Comparison of ENCODE assay signal across 16 cellular contexts in genomic region chr4:184812181-184812542, GRCh38. TPM values are rescaled to one million over a fixed set of nuclear protein-coding genes. Genes with fewer than 3 reads are reported as not detected.
DNase-seq lines count a peak whose midpoint lies in the region; ATAC-seq and TF ChIP-seq lines count a peak whose summit lies in the region.
"Had no signal": no experiment of that assay in that cellular context is flagged by ENCODE, and none has a peak within 500 bp of the region (broad histone marks: within the 10 kb centered on the region; RNA-seq: fewer than 3 reads in every experiment).

No MANE protein-coding gene starts in this region.

- H3K4me1 ChIP-seq in breast epithelium (peaks cover 7 to 13% of the 10 kb centered on the region in 2 donors), neutrophil (ENCODE audit: control insufficient read depth in 1 of 2, insufficient read depth in 1 of 2, low read depth in 1 of 2, low read length in 1 of 2) (peaks cover 98% of the 10 kb centered on the region in 2 experiments)

- H3K27ac ChIP-seq in HL-60 (replicated peaks) = peak overlapping the region; percentile 40; the same call in 1 of the 2 replicates
- H3K27ac ChIP-seq in breast epithelium = peak overlapping the region; percentile 84 to 90
- peak overlapping the region; percentile 96 for H3K27ac ChIP-seq in neutrophil
- H3K27ac ChIP-seq in substantia nigra (ENCODE audit: low read depth, low read length, poor library complexity, severe bottlenecking) = peak overlapping the region; percentile 49
- H3K27ac ChIP-seq: GM23248, neural progenitor cell had no signal

- ATAC-seq in GM19035 (IDR thresholded peaks at IDR 0.05; ENCODE audit: unreplicated experiment) (no peak), GM18867 (IDR thresholded peaks at IDR 0.05; ENCODE audit: unreplicated experiment) (no peak)
- ATAC-seq: activated CD4-positive, alpha-beta T cell treated with anti-CD3 and anti-CD28 coated beads for 36 hours; activated T-helper 17 cell treated with anti-CD3 and anti-CD28 coated beads, Interleukin-2, amount 50 U/mL, for 72 hours had no signal

- H3K4me3 ChIP-seq in HL-60 (replicated peaks; ENCODE audit: insufficient read depth, low read length) (no peak overlapping the region), breast epithelium (no peak overlapping the region), neutrophil (ENCODE audit: low read depth in 1 of 2, low read length in 1 of 2) (peak overlapping the region; percentile 78 to 97)
- H3K4me3 ChIP-seq: GM23248, neural progenitor cell had no signal

- intact Hi-C loops in breast epithelium (cut with DNase I; ENCODE audit: low total_unique reads) = loop anchor here (10.0 kb wide), 1 partner anchor 67 kb away; no protein-coding TSS in a partner anchor

- H3K36me3 ChIP-seq in breast epithelium = no peaks in the 10 kb centered on the region
- peaks cover 67% of the 10 kb centered on the region for H3K36me3 ChIP-seq in neutrophil
- H3K36me3 ChIP-seq: neural progenitor cell had no signal

- H3K9me3 ChIP-seq in breast epithelium (no peaks in the 10 kb centered on the region), neutrophil (no peaks in the 10 kb centered on the region)

- DNase-seq in HL-60 (ENCODE audit: low read depth in 1 of 2, low spot score in 1 of 2) (no peak), breast epithelium (ENCODE audit: low spot score in 2 of 2) (no peak), substantia nigra (lab: John Stamatoyannopoulos, UW) (no peak), cerebellar cortex (ENCODE audit: low spot score) (no peak), NCI-H1417 treated with DMSO at 0.1 percent for 48 hours (lab: John Stamatoyannopoulos, UW) (no peak)
- DNase-seq: activated CD4-positive, alpha-beta T cell treated with anti-CD3 and anti-CD28 coated beads for 36 hours; central memory CD4-positive, alpha-beta T cell; effector CD8-positive, alpha-beta T cell; NCI-H82; stimulated activated CD4-positive, alpha-beta T cell treated with anti-CD3 and anti-CD28 coated beads, Interleukin-2, amount 100 ng/mL, for 48 hours had no signal

- H3K27me3 ChIP-seq in HL-60 (ENCODE audit: insufficient read depth, poor library complexity, severe bottlenecking) = no peaks in the 10 kb centered on the region
- H3K27me3 ChIP-seq in breast epithelium = no peaks in the 10 kb centered on the region
- no peaks in the 10 kb centered on the region for H3K27me3 ChIP-seq in neutrophil

- TF ChIP-seq CTCF in HL-60 (IDR thresholded peaks at IDR 0.05; ENCODE audit: insufficient read depth, low read length) (no peak), breast epithelium (IDR thresholded peaks at IDR 0.05) (no peak), neutrophil (IDR thresholded peaks at IDR 0.05) (no peak)

- no peak for TF ChIP-seq POLR2A in breast epithelium (IDR thresholded peaks at IDR 0.05)

RNA-seq across cellular contexts. Expression of gene ACSL1, which starts 13.6 kb away (rescaled TPM):
- total RNA-seq in breast epithelium = 100 to 1,000 TPM; 167 to 797 (median 254) TPM

Comparison
In these comparisons a context has a peak if more than half of its experiments do, and no peak if none do; other contexts are left out.
1. H3K27ac ChIP-seq: peak in every context shown above with its lines; median percentile 96 in neutrophil; 87 in breast epithelium; 49 in substantia nigra; 40 in HL-60.
2. H3K4me3 ChIP-seq: peak in neutrophil (2 of 2); none in HL-60 (single experiment) and breast epithelium (0 of 3).